In genomic region chr15:75182187-75183131, GRCh38 we compare ENCODE assay signal across 15 cellular contexts. TPM values are rescaled to one million over a fixed set of nuclear protein-coding genes. Genes with fewer than 3 reads are reported as not detected.
DNase-seq lines count a peak whose midpoint lies in the region; ATAC-seq, FAIRE-seq and TF ChIP-seq lines count a peak whose summit lies in the region.
"Had no signal": no experiment of that assay in that cellular context is flagged by ENCODE, and none has a peak within 500 bp of the region (broad histone marks: within the 10 kb centered on the region; RNA-seq: fewer than 3 reads in every experiment).

No MANE protein-coding gene starts in this region.

- H3K4me3 ChIP-seq in Caco-2 (ENCODE audit: low read depth, low read length) = no peak overlapping the region
- H3K4me3 ChIP-seq in endodermal cell (ENCODE audit: low read length) = no peak overlapping the region
- H3K4me3 ChIP-seq: heart left ventricle, Peyer's patch had no signal

- H3K27ac ChIP-seq in endodermal cell (ENCODE audit: low read depth, low read length) = peak overlapping the region; percentile 66
- H3K27ac ChIP-seq: KMS-11 had no signal

- no peak for ATAC-seq in GM18505 (IDR thresholded peaks at IDR 0.05; ENCODE audit: unreplicated experiment)

- no TSS peak for BruUV-seq in Caco-2 (replicated peaks; lab: Mats Ljungman, UMichigan)

- FAIRE-seq in RCC 7860 (lab: Jason Lieb, UNC) = no peak

- CTCF ChIA-PET in Caco-2 (lab: Charles Lee) = interaction anchor here (0.6 to 3.3 kb wide), 7 partner anchors 18 to 139 kb away, joined by 3 to 36 read pairs (median 4); partner anchors contain the start of gene C15orf39

- no peak overlapping the region for H3K9ac ChIP-seq in endodermal cell (ENCODE audit: extremely low read depth, low read length, poor library complexity, severe bottlenecking)
- H3K9ac ChIP-seq: KMS-11 had no signal

- H3K4me3 Mint-ChIP-seq in Caco-2 (ENCODE audit: unreplicated experiment) (peak overlapping the region; percentile 59), endodermal cell (no peak overlapping the region), nephron (no peak overlapping the region)
- H3K4me3 Mint-ChIP-seq: CD4-positive, alpha-beta T cell had no signal

- H3K36me3 Mint-ChIP-seq in Caco-2 (ENCODE audit: insufficient read depth, unreplicated experiment) = peaks cover 6% of the 10 kb centered on the region
- H3K36me3 Mint-ChIP-seq in endodermal cell (ENCODE audit: low read depth) = no peaks in the 10 kb centered on the region
- H3K36me3 Mint-ChIP-seq in nephron (ENCODE audit: low read depth) = no peaks in the 10 kb centered on the region

- WGBS in endodermal cell (ENCODE audit: insufficient coverage in 1 of 2, insufficient read length in 1 of 2), 2 experiments = 80% methylated on average over 9 to 12 of the region's 12 CpGs

- H3K27ac Mint-ChIP-seq in Caco-2 (ENCODE audit: unreplicated experiment) = peak overlapping the region; percentile 83
- H3K27ac Mint-ChIP-seq in endodermal cell = peak overlapping the region; percentile 37
- peak overlapping the region; percentile 31 to 62 (median 45) for H3K27ac Mint-ChIP-seq in nephron
- H3K27ac Mint-ChIP-seq: CD4-positive, alpha-beta T cell had no signal

- POLR2A ChIA-PET in Caco-2 (lab: Charles Lee) = interaction anchor here (0.7 to 2.6 kb wide), 4 partner anchors 19 to 116 kb away, joined by 3 to 25 read pairs (median 10); partner anchors contain the start of gene C15orf39

- intact Hi-C loops in Caco-2 (cut with micrococcal nuclease; ENCODE audit: unreplicated experiment) = no loop called here

- TF ChIP-seq CTCF in Caco-2 (IDR thresholded peaks at IDR 0.05; ENCODE audit: insufficient read depth in 1 of 2, low read depth in 1 of 2, low read length in 1 of 2, severe bottlenecking in 1 of 2, unreplicated experiment in 1 of 2) (peak; percentile 23 to 40), endodermal cell (conservative IDR thresholded peaks at IDR 0.05) (peak; percentile 60), nephron (IDR thresholded peaks at IDR 0.05; ENCODE audit: unreplicated experiment in 3 of 3) (no peak)

- no peaks in the 10 kb centered on the region for H3K9me3 Mint-ChIP-seq in Caco-2 (ENCODE audit: unreplicated experiment)
- H3K9me3 Mint-ChIP-seq in endodermal cell = no peaks in the 10 kb centered on the region
- H3K9me3 Mint-ChIP-seq in nephron = no peaks in the 10 kb centered on the region
- H3K9me3 Mint-ChIP-seq: CD4-positive, alpha-beta T cell had no signal

- no peaks in the 10 kb centered on the region for H3K36me3 ChIP-seq in Caco-2 (ENCODE audit: control insufficient read depth, insufficient read depth, low read length)
- no peaks in the 10 kb centered on the region for H3K36me3 ChIP-seq in endodermal cell (ENCODE audit: control insufficient read depth, insufficient read depth, low read length)
- H3K36me3 ChIP-seq: heart left ventricle, Peyer's patch had no signal

- DNase-seq in Caco-2 (peak; percentile 60 to 82), HuH-7 (ENCODE audit: low spot score) (peak; percentile 91), endodermal cell (peak; percentile 75), RCC 7860 (ENCODE audit: low spot score) (no peak), NCI-H2029 (lab: John Stamatoyannopoulos, UW) (no peak), OCI-M1 (lab: John Stamatoyannopoulos, UW) (no peak)
- DNase-seq: CD4-positive, alpha-beta T cell; effector CD4-positive, alpha-beta T cell; heart left ventricle; mesendoderm; NCI-H2081 treated with DMSO at 0.1 percent for 48 hours had no signal

- H3K27me3 Mint-ChIP-seq in Caco-2 (ENCODE audit: insufficient read depth, unreplicated experiment) (no peaks in the 10 kb centered on the region), endodermal cell (ENCODE audit: insufficient read depth) (peaks cover 15% of the 10 kb centered on the region), nephron (ENCODE audit: low read depth) (peaks cover 11% of the 10 kb centered on the region)

- H3K4me1 Mint-ChIP-seq in Caco-2 (ENCODE audit: low read depth, unreplicated experiment) = peaks cover 42% of the 10 kb centered on the region
- H3K4me1 Mint-ChIP-seq in endodermal cell = peaks cover 32% of the 10 kb centered on the region
- H3K4me1 Mint-ChIP-seq in nephron = peaks cover 43% of the 10 kb centered on the region

- H3K9me3 ChIP-seq in Caco-2 (0 out of 2 replicates have a peak, but pooled peaks cover 5% of the 10 kb centered on the region), endodermal cell (ENCODE audit: control insufficient read depth, low read length) (no peaks in the 10 kb centered on the region)
- H3K9me3 ChIP-seq: heart left ventricle, Peyer's patch had no signal

- H3K4me1 ChIP-seq in Caco-2 (peaks cover 59% of the 10 kb centered on the region), endodermal cell (ENCODE audit: control insufficient read depth, insufficient read depth, low read length) (peaks cover 5% of the 10 kb centered on the region)

- H3K27me3 ChIP-seq in Caco-2 (replicated peaks; ENCODE audit: control insufficient read depth, insufficient read depth, low read length) = no peaks in the 10 kb centered on the region
- peaks cover 12% of the 10 kb centered on the region for H3K27me3 ChIP-seq in endodermal cell (ENCODE audit: control insufficient read depth, insufficient read depth, low read length, poor library complexity, severe bottlenecking)
- H3K27me3 ChIP-seq: Peyer's patch had no signal

- TF ChIP-seq POLR2A in GM18505 (IDR thresholded peaks at IDR 0.05; ENCODE audit: borderline replicate concordance, extremely low read depth, insufficient read depth, insufficient read length) = no peak

RNA-seq across cellular contexts. Expression of gene C15orf39, which starts 19.2 kb away (rescaled TPM):
- total RNA-seq in Caco-2 (2022) (48.2 and 56.8 TPM in 2 replicates), endodermal cell (10 to 100 TPM; 19.0 to 22.2 TPM)
- 11.3 TPM for polyA plus RNA-seq in endodermal cell (2013, experiment 1 of 2)
- polyA plus RNA-seq in endodermal cell (2013, experiment 2 of 2) = 10.0 TPM

Comparison
In these comparisons a context has a peak if more than half of its experiments do, and no peak if none do; other contexts are left out.
1. DNase-seq: peak in Caco-2 (2 of 2), HuH-7 (single experiment) and endodermal cell (single experiment); none in RCC 7860 (single experiment), NCI-H2029 (single experiment) and OCI-M1 (single experiment).
2. CTCF ChIP-seq: peak in Caco-2 (2 of 2) and endodermal cell (single experiment); none in nephron (0 of 3).
3. Peak in every context shown above with its lines, with median percentiles within 50 percentile points of each other: H3K27ac Mint-ChIP-seq.